Comparison of ENCODE assay signal across 9 cellular contexts in the genomic region with DNA sequence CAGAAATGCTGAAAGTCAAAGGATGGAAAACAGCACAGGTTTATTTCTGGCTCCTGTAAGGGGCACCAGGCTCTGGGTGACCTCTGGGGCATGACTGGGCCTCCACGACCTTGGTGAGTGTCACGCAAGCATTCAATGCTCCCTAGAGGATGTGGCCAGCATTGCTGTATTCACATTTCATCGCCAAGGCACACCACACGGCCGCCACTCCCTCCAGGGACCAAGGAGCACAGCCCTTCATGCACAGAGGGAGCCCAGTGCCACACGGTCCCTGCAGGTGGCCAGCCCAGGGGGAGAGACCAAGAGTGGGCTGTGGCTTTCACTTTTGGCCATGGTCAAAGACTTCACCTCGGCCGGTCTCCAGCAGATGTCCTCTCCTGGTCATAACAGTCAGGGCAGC.
DNase-seq lines count a peak whose midpoint lies in the region; ATAC-seq and TF ChIP-seq lines count a peak whose summit lies in the region.
"Had no signal": no experiment of that assay in that cellular context is flagged by ENCODE, and none has a peak within 500 bp of the region (broad histone marks: within the 10 kb centered on the region; RNA-seq: fewer than 3 reads in every experiment).

No MANE protein-coding gene starts in this region.

- CTCF ChIA-PET in HEK293T (lab: Yijun Ruan, JAX), result no interaction called here

- POLR2A ChIA-PET in HEK293T (lab: Yijun Ruan, JAX), result no interaction called here

- peak; percentile 22 for TF ChIP-seq CTCF in GM12864 (IDR thresholded peaks at IDR 0.05; ENCODE audit: low read depth, low read length, missing control alignments)

- ATAC-seq in GM21447 (IDR thresholded peaks at IDR 0.05; ENCODE audit: unreplicated experiment), result no peak

- no peak overlapping the region for H3K4me3 ChIP-seq in GM12864 (ENCODE audit: low read depth, low read length)

- DNase-seq in GM12864 (ENCODE audit: low read depth) (no peak), HEK293T (ENCODE audit: extremely low spot score) (peak; percentile 54), SW480 (ENCODE audit: low spot score) (peak; percentile 54), myocyte (ENCODE audit: low read depth) (peak; percentile 42)
- DNase-seq in activated effector memory CD4-positive, alpha-beta T cell treated with anti-CD3 and anti-CD28 coated beads, Interleukin-2, amount 50 U/mL, for 16 hours, result no peak
- DNase-seq in activated CD4-positive, CD25-positive, alpha-beta regulatory T cell treated with anti-CD3 and anti-CD28 coated beads, Interleukin-2, amount 50 U/mL, for 72 hours, result no peak
- DNase-seq: DMS79 treated with DMSO at 0.1 percent for 48 hours, NCI-H146 had no signal

TF ChIP-seq in HEK293T, 16 proteins besides CTCF, POLR2A, EP300 and RAD21:
- no peak for TF ChIP-seq FOXK2 (IDR thresholded peaks at IDR 0.05)
- no peak for TF ChIP-seq ZNF384 (IDR thresholded peaks at IDR 0.05)
- no peak for TF ChIP-seq TARDBP (IDR thresholded peaks at IDR 0.05)
- no peak for TF ChIP-seq ARNT (IDR thresholded peaks at IDR 0.05)
- TF ChIP-seq SP1 (IDR thresholded peaks at IDR 0.05), result no peak
- TF ChIP-seq ELF4 (IDR thresholded peaks at IDR 0.05), result no peak
- TF ChIP-seq CTBP1 (IDR thresholded peaks at IDR 0.05; ENCODE audit: borderline replicate concordance), result no peak
- TF ChIP-seq BHLHE40 (IDR thresholded peaks at IDR 0.05; ENCODE audit: borderline replicate concordance), result no peak
- no peak for TF ChIP-seq SUZ12 (IDR thresholded peaks at IDR 0.05)
- TF ChIP-seq, protein P1, sequence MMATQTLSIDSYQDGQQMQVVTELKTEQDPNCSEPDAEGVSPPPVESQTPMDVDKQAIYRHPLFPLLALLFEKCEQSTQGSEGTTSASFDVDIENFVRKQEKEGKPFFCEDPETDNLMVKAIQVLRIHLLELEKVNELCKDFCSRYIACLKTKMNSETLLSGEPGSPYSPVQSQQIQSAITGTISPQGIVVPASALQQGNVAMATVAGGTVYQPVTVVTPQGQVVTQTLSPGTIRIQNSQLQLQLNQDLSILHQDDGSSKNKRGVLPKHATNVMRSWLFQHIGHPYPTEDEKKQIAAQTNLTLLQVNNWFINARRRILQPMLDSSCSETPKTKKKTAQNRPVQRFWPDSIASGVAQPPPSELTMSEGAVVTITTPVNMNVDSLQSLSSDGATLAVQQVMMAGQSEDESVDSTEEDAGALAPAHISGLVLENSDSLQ (IDR thresholded peaks at IDR 0.05), result no peak
- TF ChIP-seq L3MBTL2 (conservative IDR thresholded peaks at IDR 0.05), result no peak
- TF ChIP-seq HDGF (IDR thresholded peaks at IDR 0.05; ENCODE audit: borderline replicate concordance), result no peak

Comparison
In these comparisons a context has a peak if more than half of its experiments do, and no peak if none do; other contexts are left out.
1. DNase-seq: peak in HEK293T (single experiment), SW480 (single experiment) and myocyte (single experiment); none in GM12864 (single experiment), activated effector memory CD4-positive, alpha-beta T cell treated with anti-CD3 and anti-CD28 coated beads, Interleukin-2, amount 50 U/mL, for 16 hours (single experiment) and activated CD4-positive, CD25-positive, alpha-beta regulatory T cell treated with anti-CD3 and anti-CD28 coated beads, Interleukin-2, amount 50 U/mL, for 72 hours (single experiment).